Comparison of ENCODE assay signal across 23 cellular contexts in genomic region chr7:29249860-29250259, GRCh38. TPM values are rescaled to one million over a fixed set of nuclear protein-coding genes. Genes with fewer than 3 reads are reported as not detected.
"Had no signal": no experiment of that assay in that cellular context is flagged by ENCODE, and none has a peak within 500 bp of the region (broad histone marks: within the 10 kb centered on the region; RNA-seq: fewer than 3 reads in every experiment).

No MANE protein-coding gene starts in this region.

- H3K9me3 ChIP-seq: MG63, SJCRH30 had no signal

- H3K27ac ChIP-seq: SJCRH30 had no signal

- H3K36me3 ChIP-seq: MG63, SJCRH30 had no signal

- H3K4me3 ChIP-seq: MG63, SJCRH30 had no signal

- ATAC-seq: SK-N-SH treated with all-trans-retinoic acid at 6 μM for 48 hours had no signal

- FAIRE-seq: RCC 7860 had no signal

- DNase-seq: IMR-90, Karpas-422, KG1, MG63, NCI-H1092, NCI-H1105 treated with DMSO at 0.1 percent for 48 hours, NCI-H1417 treated with DMSO at 0.1 percent for 48 hours, NCI-H146, NCI-H1694 treated with DMSO at 0.1 percent for 48 hours, NCI-H1930, NCI-H2081, NCI-H2171, NCI-H226, NCI-H446, NCI-H510A, NCI-H524 treated with DMSO at 0.1 percent for 48 hours, NCI-H69, NCI-H774, RPMI8226, SHP77 treated with DMSO at 0.1 percent for 48 hours, SJCRH30 had no signal

- H3K27me3 ChIP-seq: MG63, SJCRH30 had no signal

- H3K4me1 ChIP-seq: SJCRH30 had no signal

RNA-seq across cellular contexts. Expression of gene CHN2, which starts 55.3 kb away (rescaled TPM):
- total RNA-seq: IMR-90 had no signal
- polyA plus RNA-seq: IMR-90 had no signal
